ENCODE assay signal across 12 cellular contexts in genomic region chr5:150638488-150639316, GRCh38. TPM values are rescaled to one million over a fixed set of nuclear protein-coding genes. Genes with fewer than 3 reads are reported as not detected.
DNase-seq lines count a peak whose midpoint lies in the region; ATAC-seq and TF ChIP-seq lines count a peak whose summit lies in the region.
"Had no signal": no experiment of that assay in that cellular context is flagged by ENCODE, and none has a peak within 500 bp of the region (broad histone marks: within the 10 kb centered on the region; RNA-seq: fewer than 3 reads in every experiment).

No MANE protein-coding gene starts in this region.

- no peak for ATAC-seq in heart right ventricle
- ATAC-seq in aorta (ENCODE audit: low FRiP score), result no peak

- TF ChIP-seq EP300 in ovary (IDR thresholded peaks at IDR 0.05), result no peak

- no peak for TF ChIP-seq POLR2A in esophagus squamous epithelium (IDR thresholded peaks at IDR 0.05)
- no peak for TF ChIP-seq POLR2A in ovary (IDR thresholded peaks at IDR 0.05)

- no peak for TF ChIP-seq CTCF in heart right ventricle (IDR thresholded peaks at IDR 0.05)
- no peak for TF ChIP-seq CTCF in esophagus squamous epithelium (IDR thresholded peaks at IDR 0.05)
- TF ChIP-seq CTCF in ovary (IDR thresholded peaks at IDR 0.05), result no peak

- 78 to 83% methylated on average over 5 of the region's 5 CpGs for WGBS in heart right ventricle, 2 donors
- 37% methylated on average over 4 of the region's 5 CpGs; no CpG with 5 or more reads in 1 of the 2 donors for WGBS in esophagus squamous epithelium, 2 donors
- 77 to 83% (median 79%) methylated on average over 5 of the region's 5 CpGs for WGBS in ovary, 3 donors
- 45 to 48% methylated on average over 5 of the region's 5 CpGs for WGBS in aorta, 2 donors

- H3K27me3 ChIP-seq in heart right ventricle (no peaks in the 10 kb centered on the region), esophagus squamous epithelium (no peaks in the 10 kb centered on the region), ovary (no peaks in the 10 kb centered on the region), aorta (ENCODE audit: control insufficient read depth in 1 of 2, insufficient read depth in 2 of 2, low read length in 1 of 2) (no peaks in the 10 kb centered on the region)

- H3K4me1 ChIP-seq in heart right ventricle (peaks cover 40 to 97% (median 83%) of the 10 kb centered on the region in 9 donors), esophagus squamous epithelium (peaks cover 54 to 91% (median 89%) of the 10 kb centered on the region in 3 donors), ovary (ENCODE audit: insufficient read depth) (peaks cover 44% of the 10 kb centered on the region), aorta (ENCODE audit: control insufficient read depth in 1 of 2, insufficient read depth in 2 of 2, low read length in 2 of 2) (peaks cover 2 to 6% of the 10 kb centered on the region in 2 donors)

- no peak overlapping the region for H3K4me3 ChIP-seq in heart right ventricle
- no peak overlapping the region for H3K4me3 ChIP-seq in esophagus squamous epithelium
- no peak overlapping the region for H3K4me3 ChIP-seq in ovary
- no peak overlapping the region for H3K4me3 ChIP-seq in aorta (ENCODE audit: low read length in 2 of 2)

- H3K27ac ChIP-seq in heart right ventricle, result peak overlapping the region in 9 of 10 donors; percentile 93 to 100 (median 97)
- peak overlapping the region; percentile 22 to 96 (median 85) for H3K27ac ChIP-seq in esophagus squamous epithelium
- H3K27ac ChIP-seq in ovary, result peak overlapping the region; percentile 48 to 93
- H3K27ac ChIP-seq in aorta (ENCODE audit: low read depth in 1 of 2, low read length in 2 of 2), result peak overlapping the region; percentile 71 to 76

- H3K36me3 ChIP-seq in heart right ventricle (peaks cover 0 to 30% (median 7%) of the 10 kb centered on the region in 9 donors), esophagus squamous epithelium (no peaks in the 10 kb centered on the region), ovary (no peaks in the 10 kb centered on the region), aorta (ENCODE audit: control insufficient read depth in 1 of 2, insufficient read depth in 2 of 2, low read length in 1 of 2) (peaks cover 0 to 4% of the 10 kb centered on the region in 2 donors)

- H3K9me3 ChIP-seq in heart right ventricle (no peaks in the 10 kb centered on the region), esophagus squamous epithelium (no peaks in the 10 kb centered on the region), ovary (no peaks in the 10 kb centered on the region), aorta (ENCODE audit: control insufficient read depth, low read length) (no peaks in the 10 kb centered on the region)

- DNase-seq in heart right ventricle (no peak), cardiac septum (ENCODE audit: low spot score) (no peak), esophagus squamous epithelium (lab: John Stamatoyannopoulos, UW) (no peak), ovary (no peak), aorta (peak in 1 of 2 donors; percentile 64), cortex of kidney (lab: John Stamatoyannopoulos, UW) (no peak), activated gamma-delta T cell (lab: John Stamatoyannopoulos, UW) (no peak)
- DNase-seq in effector CD4-positive, alpha-beta T cell, result no peak
- DNase-seq: activated CD4-positive, alpha-beta T cell treated with anti-CD3 and anti-CD28 coated beads, Interleukin-2, amount 10 ng/mL, durations not matched to agents 24 days and 14 days; activated effector memory CD4-positive, alpha-beta T cell treated with anti-CD3 and anti-CD28 coated beads, Interleukin-2, amount 50 U/mL, for 16 hours; NCI-H1105 treated with DMSO at 0.1 percent for 48 hours; NCI-H774 had no signal

- intact Hi-C loops in heart right ventricle (cut with DNase I) (no loop called here), cardiac septum (cut with DNase I) (no loop called here), esophagus squamous epithelium (cut with DNase I) (no loop called here), ovary (cut with DNase I) (no loop called here), aorta (cut with DNase I) (no loop called here)

RNA-seq across cellular contexts. Expression of gene SYNPO, which starts 1.8 kb away (rescaled TPM):
- total RNA-seq in heart right ventricle (100 to 1,000 TPM; 589 to 777 (median 703) TPM), cardiac septum (829 TPM), esophagus squamous epithelium (1 to 10 TPM; 2.5 to 8.8 (median 5.6) TPM), ovary (100 to 1,000 TPM in 3 of 7 donors, 10 to 100 TPM in 3, 1 to 10 TPM in 1; 8.3 to 174 (median 70.2) TPM), aorta (100 to 1,000 TPM; 327 to 478 TPM)
- polyA plus RNA-seq in heart right ventricle (100 to 1,000 TPM; 129 to 344 TPM), ovary (10 to 100 TPM; 31.0 to 86.9 TPM), aorta (100 to 1,000 TPM; 228 to 486 TPM)
- total RNA-seq: activated CD4-positive, alpha-beta T cell treated with anti-CD3 and anti-CD28 coated beads, Interleukin-2, amount 10 ng/mL, durations not matched to agents 24 days and 14 days had no signal

RNA-seq across cellular contexts. Expression of gene MYOZ3, which starts 22.3 kb away (rescaled TPM):
- total RNA-seq in heart right ventricle (10 to 100 TPM in 2 of 10 donors, 1 to 10 TPM in 8; 4.5 to 12.2 (median 6.0) TPM), cardiac septum (10.0 TPM), esophagus squamous epithelium (under 1 TPM in 1 of 4 donors, not detected in 3; under 0.01 TPM), ovary (1 to 10 TPM in 4 of 7 donors, under 1 TPM in 3; 0.36 to 2.6 (median 1.2) TPM), aorta (10 to 100 TPM in 1 of 2 donors, 1 to 10 TPM in 1; 2.5 to 14.1 TPM)
- polyA plus RNA-seq in heart right ventricle (1 to 10 TPM in 1 of 2 donors, under 1 TPM in 1; 0.91 to 4.1 TPM), ovary (1 to 10 TPM; 1.6 to 2.7 TPM), aorta (1 to 10 TPM; 2.0 to 2.8 TPM)
